9 cellular contexts compared by ENCODE assay signal in genomic region chr3:163490119-163490518, GRCh38.
A peak's percentile ranks its signal among the peaks of the same experiment; 100 is the strongest.
DNase-seq lines count a peak whose midpoint lies in the region; ATAC-seq and TF ChIP-seq lines count a peak whose summit lies in the region.
"Had no signal": no experiment of that assay in that cellular context is flagged by ENCODE, and none has a peak within 500 bp of the region (broad histone marks: within the 10 kb centered on the region; RNA-seq: fewer than 3 reads in every experiment).

No MANE protein-coding gene starts in this region.

- CTCF ChIA-PET in GM10248 (lab: Yijun Ruan, JAX), result interaction anchor here (1.0 to 2.2 kb wide), 11 partner anchors 9 to 1933 kb away, joined by 3 to 12 read pairs (median 5); no protein-coding TSS in a partner anchor

- H2AK5ac ChIP-seq in trophoblast cell (ENCODE audit: low read length), result no peak overlapping the region

- H3K27ac ChIP-seq in trophoblast cell (ENCODE audit: low read depth, low read length), result no peak overlapping the region

- no peaks in the 10 kb centered on the region for H3K79me1 ChIP-seq in trophoblast cell (ENCODE audit: low read length)

- H4K91ac ChIP-seq in trophoblast cell (ENCODE audit: low read depth, low read length), result no peak overlapping the region

- no peak overlapping the region for H3K27ac Mint-ChIP-seq in chondrocyte (ENCODE audit: unreplicated experiment)
- H3K27ac Mint-ChIP-seq in natural killer cell, result no peak overlapping the region

- H3K27me3 ChIP-seq in trophoblast cell (ENCODE audit: insufficient read depth, low read length), result no peaks in the 10 kb centered on the region

- no peak overlapping the region for H3K4me3 ChIP-seq in AG10803 (ENCODE audit: low read length)
- H3K4me3 ChIP-seq in trophoblast cell (ENCODE audit: low read depth, low read length), result no peak overlapping the region

- H3K9ac ChIP-seq in trophoblast cell (ENCODE audit: low read length), result no peak overlapping the region

- H3K9me3 ChIP-seq in trophoblast cell (ENCODE audit: insufficient read depth, low read depth, low read length), result no peaks in the 10 kb centered on the region

- no peak overlapping the region for H3K4me2 ChIP-seq in trophoblast cell (ENCODE audit: low read length)

- no peak overlapping the region for H2BK12ac ChIP-seq in trophoblast cell (ENCODE audit: low read length)

- no peak overlapping the region for H3K18ac ChIP-seq in trophoblast cell (ENCODE audit: low read length)

- no peak overlapping the region for H2BK120ac ChIP-seq in trophoblast cell (ENCODE audit: insufficient read depth, low read length, poor library complexity)

- DNase-seq in AG10803 (ENCODE audit: low read depth) (peak; percentile 6), GM10248 (ENCODE audit: extremely low spot score) (peak; percentile 23), NCI-H526 (lab: John Stamatoyannopoulos, UW) (peak; percentile 19 to 66), chondrocyte (ENCODE audit: low spot score) (no peak), trophoblast cell (peak; percentile 27 to 57), natural killer cell (no peak)

- no peaks in the 10 kb centered on the region for H3K36me3 ChIP-seq in trophoblast cell (ENCODE audit: control insufficient read depth in 1 of 2, insufficient read depth in 2 of 2, low read length in 2 of 2)

- H3K27me3 Mint-ChIP-seq in chondrocyte (ENCODE audit: low read depth), result no peaks in the 10 kb centered on the region
- no peaks in the 10 kb centered on the region for H3K27me3 Mint-ChIP-seq in natural killer cell (ENCODE audit: low read depth in 2 of 2)

- POLR2A ChIA-PET in GM10248 (lab: Yijun Ruan, JAX), result no interaction called here

- H2AFZ ChIP-seq in trophoblast cell (ENCODE audit: insufficient read depth, low read length, poor library complexity), result no peak overlapping the region

- no CpG with 5 or more reads among the region's 1 CpG for WGBS in trophoblast cell (ENCODE audit: extremely low coverage, insufficient coverage, insufficient read length)

- no peaks in the 10 kb centered on the region for H3K79me2 ChIP-seq in trophoblast cell (ENCODE audit: control insufficient read depth, insufficient read depth, low read length, poor library complexity)

- H2BK5ac ChIP-seq in trophoblast cell (ENCODE audit: low read depth, low read length, poor library complexity), result no peak overlapping the region

- H3K36me3 Mint-ChIP-seq in chondrocyte (ENCODE audit: low read depth) (peaks cover 2% of the 10 kb centered on the region), natural killer cell (no peaks in the 10 kb centered on the region)

- no peak overlapping the region for H4K12ac ChIP-seq in trophoblast cell (ENCODE audit: low read depth, low read length)

- H3K4me3 Mint-ChIP-seq in chondrocyte (ENCODE audit: unreplicated experiment), result no peak overlapping the region
- no peak overlapping the region for H3K4me3 Mint-ChIP-seq in natural killer cell

- no peak overlapping the region for H4K8ac ChIP-seq in trophoblast cell (ENCODE audit: low read depth, low read length)

- no peak overlapping the region for H3K4ac ChIP-seq in trophoblast cell (ENCODE audit: low read depth, low read length)

- ATAC-seq in HG02852 (IDR thresholded peaks at IDR 0.05; ENCODE audit: unreplicated experiment) (peak; percentile 94), natural killer cell (no peak), GM21447 (IDR thresholded peaks at IDR 0.05; ENCODE audit: unreplicated experiment) (no peak)
- ATAC-seq: left colon had no signal

- no peak overlapping the region for H3K14ac ChIP-seq in trophoblast cell (ENCODE audit: low read length)

- intact Hi-C loops in natural killer cell (cut with micrococcal nuclease), result no loop called here

- H3K4me1 ChIP-seq in trophoblast cell (ENCODE audit: control insufficient read depth in 1 of 2, insufficient read depth in 2 of 2, low read length in 2 of 2), result no peaks in the 10 kb centered on the region

- no peak overlapping the region for H3K23ac ChIP-seq in trophoblast cell (ENCODE audit: low read length)

- H3K9me3 Mint-ChIP-seq in chondrocyte (ENCODE audit: low read depth), result no peaks in the 10 kb centered on the region
- peaks cover 5 to 16% of the 10 kb centered on the region in 2 donors for H3K9me3 Mint-ChIP-seq in natural killer cell

- H3K4me1 Mint-ChIP-seq in chondrocyte (ENCODE audit: low read depth) (no peaks in the 10 kb centered on the region), natural killer cell (no peaks in the 10 kb centered on the region)

- TF ChIP-seq CTCF in AG10803 (conservative IDR thresholded peaks at IDR 0.05; ENCODE audit: low read length), result peak; percentile 45
- peak; percentile 66 for TF ChIP-seq CTCF in GM10248 (IDR thresholded peaks at IDR 0.05; ENCODE audit: control extremely low read depth, extremely low read depth, low read depth, missing control alignments)
- peak; percentile 78 for TF ChIP-seq CTCF in chondrocyte (IDR thresholded peaks at IDR 0.05)
- TF ChIP-seq CTCF in natural killer cell (IDR thresholded peaks at IDR 0.05), result no peak

Comparison
In these comparisons a context has a peak if more than half of its experiments do, and no peak if none do; other contexts are left out.
1. DNase-seq: peak in AG10803 (single experiment), GM10248 (single experiment), NCI-H526 (2 of 2) and trophoblast cell (2 of 2); none in chondrocyte (single experiment) and natural killer cell (single experiment).